ENCODE assay signal across 8 cellular contexts in the genomic region with DNA sequence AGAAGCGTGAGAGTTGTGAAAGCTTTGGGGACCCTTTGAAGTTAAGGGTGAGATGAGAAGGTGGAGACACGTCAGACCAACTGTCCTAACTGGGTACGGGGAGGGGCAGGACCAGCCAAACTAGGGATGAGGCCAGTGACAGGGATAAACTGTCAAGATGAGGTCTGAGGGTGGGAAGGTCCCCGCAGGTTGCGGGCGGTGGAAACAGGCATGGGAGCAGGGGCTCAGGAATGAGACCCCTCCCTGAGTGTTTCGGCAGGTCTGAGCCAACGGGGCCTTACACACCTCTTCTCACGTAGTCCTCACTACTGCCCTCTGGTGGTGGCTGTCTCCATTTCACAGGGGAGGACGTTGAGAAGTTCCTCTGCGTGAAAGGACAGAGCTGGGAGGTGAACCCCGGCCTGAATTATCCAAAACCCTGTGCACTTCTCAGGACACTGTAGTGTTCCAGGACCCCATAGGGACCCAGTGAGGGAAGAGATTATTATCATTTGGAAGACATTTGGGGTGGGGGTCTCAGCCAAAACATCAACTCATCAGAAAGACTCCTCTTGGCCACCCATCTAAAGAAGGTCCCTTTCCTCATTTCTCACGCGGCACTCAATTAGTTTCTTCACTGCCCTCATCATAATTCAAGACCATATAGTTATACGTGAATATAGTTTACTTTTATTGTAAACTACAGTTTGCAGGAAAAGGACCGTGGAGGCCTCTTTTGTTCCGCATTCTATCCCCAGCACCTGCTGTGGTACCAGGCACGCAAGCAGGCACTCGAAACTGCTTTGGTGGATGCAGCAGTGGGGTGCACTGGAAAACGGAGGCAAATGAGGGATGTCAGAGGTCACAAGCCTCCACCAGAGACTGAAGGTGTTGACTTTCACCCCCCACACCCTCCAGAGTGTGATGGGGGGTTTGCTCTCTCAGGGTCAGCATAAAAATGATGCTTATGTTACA. TPM values are rescaled to one million over a fixed set of nuclear protein-coding genes. Genes with fewer than 3 reads are reported as not detected.
DNase-seq lines count a peak whose midpoint lies in the region; ATAC-seq lines count a peak whose summit lies in the region.

No MANE protein-coding gene starts in this region.

- H3K36me3 Mint-ChIP-seq in central memory CD8-positive, alpha-beta T cell (ENCODE audit: insufficient read depth): peaks cover 1% of the 10 kb centered on the region

- no peaks in the 10 kb centered on the region for H3K36me3 ChIP-seq in HAP-1 (replicated peaks)

- intact Hi-C loops in left colon (cut with DNase I, micrococcal nuclease): loop anchor here in 1 of 2 donors (10.0 kb wide), 1 partner anchor 110 kb away; the partner anchor contains the start of gene TRMO

- H3K4me3 Mint-ChIP-seq in central memory CD8-positive, alpha-beta T cell: peak overlapping the region; percentile 12

- peaks cover 3% of the 10 kb centered on the region; the same call in 1 of the 2 replicates for H3K4me1 ChIP-seq in HAP-1

- H3K4me1 Mint-ChIP-seq in central memory CD8-positive, alpha-beta T cell: peaks cover 12% of the 10 kb centered on the region

- peaks cover 7% of the 10 kb centered on the region for H3K27me3 Mint-ChIP-seq in central memory CD8-positive, alpha-beta T cell

- H3K27ac Mint-ChIP-seq in central memory CD8-positive, alpha-beta T cell (ENCODE audit: low read depth): peak overlapping the region; percentile 21

- H3K4me3 ChIP-seq in HAP-1: no peak overlapping the region; the same call in 1 of the 2 replicates

- DNase-seq in ELR (ENCODE audit: low read depth): peak; percentile 83
- peak; percentile 66 to 93 for DNase-seq in HAP-1 (ENCODE audit: low spot score in 2 of 2)
- peak; percentile 72 for DNase-seq in NCI-H1694 (lab: John Stamatoyannopoulos, UW)
- peak; percentile 79 to 93 (median 86) for DNase-seq in activated CD4-positive, CD25-positive, alpha-beta regulatory T cell (lab: John Stamatoyannopoulos, UW)
- peak; percentile 79 to 92 for DNase-seq in central memory CD8-positive, alpha-beta T cell (ENCODE audit: low spot score in 2 of 2)
- peak; percentile 77 to 94 for DNase-seq in left colon
- DNase-seq in stimulated activated CD4-positive, alpha-beta T cell treated with anti-CD3 and anti-CD28 coated beads, Interleukin-4, amount 100 ng/mL, for 1 hour: peak; percentile 89

- in situ Hi-C loops in HAP-1 (cut with MboI; ENCODE audit: low sequenced_read_pairs): loop anchor here (5.0 kb wide), 1 partner anchor 48 kb away; no protein-coding TSS in a partner anchor

- no peaks in the 10 kb centered on the region for H3K27me3 ChIP-seq in HAP-1 (ENCODE audit: low read depth)

- ATAC-seq in central memory CD8-positive, alpha-beta T cell (replicated peaks; ENCODE audit: extremely low read depth, poor library complexity, severe bottlenecking): peak; percentile 90
- ATAC-seq in left colon (peak; percentile 78), HG02970 (IDR thresholded peaks at IDR 0.05; ENCODE audit: low FRiP score, unreplicated experiment) (no peak)

- H3K9me3 Mint-ChIP-seq in central memory CD8-positive, alpha-beta T cell: no peaks in the 10 kb centered on the region

- no peaks in the 10 kb centered on the region for H3K9me3 ChIP-seq in HAP-1

RNA-seq across cellular contexts. Expression of gene NANS, which starts 21.7 kb away (rescaled TPM):
- 100 to 1,000 TPM; 231 to 527 TPM for total RNA-seq in left colon

RNA-seq across cellular contexts. Expression of gene ANP32B, which starts 51.7 kb away (rescaled TPM):
- total RNA-seq in left colon: 100 to 1,000 TPM in 1 of 2 donors, 10 to 100 TPM in 1; 98.2 to 137 TPM
